Comparison of ENCODE assay signal across 1 cellular context in the genomic region with DNA sequence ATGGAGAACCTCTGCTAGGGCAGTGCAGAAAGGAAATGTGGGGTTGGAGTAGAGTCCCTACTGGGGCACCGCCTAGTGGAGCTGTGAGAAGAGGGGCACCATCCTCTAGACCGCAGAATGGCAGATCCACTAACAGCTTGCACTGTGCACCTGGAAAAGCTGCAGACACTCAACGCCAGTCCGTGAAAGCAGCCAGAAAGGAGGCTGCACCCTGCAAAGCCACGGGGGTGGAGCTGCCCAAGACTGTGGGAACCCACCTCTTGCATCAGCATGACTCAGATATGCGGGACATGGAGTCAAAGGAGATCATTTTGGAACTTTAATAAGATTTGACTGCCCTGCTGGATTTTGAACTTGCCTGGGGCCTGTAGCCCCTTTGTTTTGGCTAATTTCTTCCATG.
A peak's percentile ranks its signal among the peaks of the same experiment; 100 is the strongest.
TF ChIP-seq lines count a peak whose summit lies in the region.

No MANE protein-coding gene starts in this region.

TF ChIP-seq in IMR-90, 13 proteins besides CTCF, POLR2A, EP300 and RAD21:
- no peak for TF ChIP-seq RCOR1 (IDR thresholded peaks at IDR 0.05; ENCODE audit: insufficient replicate concordance, low read length)
- no peak for TF ChIP-seq BHLHE40 (IDR thresholded peaks at IDR 0.05; ENCODE audit: low read depth, low read length)
- peak; percentile 87 for TF ChIP-seq CEBPB (IDR thresholded peaks at IDR 0.05; ENCODE audit: low read depth, low read length)
- TF ChIP-seq NFE2L2 (IDR thresholded peaks at IDR 0.05; ENCODE audit: low read depth, low read length): peak; percentile 68; the same call in 1 of the 2 replicates
- TF ChIP-seq, protein P1, sequence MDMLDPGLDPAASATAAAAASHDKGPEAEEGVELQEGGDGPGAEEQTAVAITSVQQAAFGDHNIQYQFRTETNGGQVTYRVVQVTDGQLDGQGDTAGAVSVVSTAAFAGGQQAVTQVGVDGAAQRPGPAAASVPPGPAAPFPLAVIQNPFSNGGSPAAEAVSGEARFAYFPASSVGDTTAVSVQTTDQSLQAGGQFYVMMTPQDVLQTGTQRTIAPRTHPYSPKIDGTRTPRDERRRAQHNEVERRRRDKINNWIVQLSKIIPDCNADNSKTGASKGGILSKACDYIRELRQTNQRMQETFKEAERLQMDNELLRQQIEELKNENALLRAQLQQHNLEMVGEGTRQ (IDR thresholded peaks at IDR 0.05; ENCODE audit: low read depth, low read length): no peak
